ENCODE assay signal across 25 cellular contexts in genomic region chr15:73331991-73332925, GRCh38. TPM values are rescaled to one million over a fixed set of nuclear protein-coding genes. Genes with fewer than 3 reads are reported as not detected.
A peak's percentile ranks its signal among the peaks of the same experiment; 100 is the strongest.
DNase-seq lines count a peak whose midpoint lies in the region; ATAC-seq, FAIRE-seq and TF ChIP-seq lines count a peak whose summit lies in the region.
"Had no signal": no experiment of that assay in that cellular context is flagged by ENCODE, and none has a peak within 500 bp of the region (broad histone marks: within the 10 kb centered on the region; RNA-seq: fewer than 3 reads in every experiment).

No MANE protein-coding gene starts in this region.

- H3K79me2 ChIP-seq in HepG2 (ENCODE audit: insufficient read depth, low read length): no peaks in the 10 kb centered on the region

- ATAC-seq in right lobe of liver (no peak), HepG2 (no peak), T-helper 17 cell (no peak), lower lobe of right lung (no peak)
- ATAC-seq: A549, GM12878 had no signal

- TF ChIP-seq EP300 in HepG2 (IDR thresholded peaks at IDR 0.05; ENCODE audit: low read depth in 2 of 2, low read length in 2 of 2) (no peak), HepG2 (CRISPR knock-in tag; IDR thresholded peaks at IDR 0.05; ENCODE audit: borderline replicate concordance) (no peak)

- peaks cover 17% of the 10 kb centered on the region for H3K27me3 Mint-ChIP-seq in T-helper 17 cell

- H2AFZ ChIP-seq in HepG2 (ENCODE audit: low read length): no peak overlapping the region
- H2AFZ ChIP-seq: PC-9 had no signal

- no peak for FAIRE-seq in HepG2 (lab: Jason Lieb, UNC)
- FAIRE-seq: A549, GM12878 had no signal

- no TSS peak for BruUV-seq in HepG2 (replicated peaks; lab: Mats Ljungman, UMichigan)

- no peak for TF ChIP-seq POLR2A in right lobe of liver (IDR thresholded peaks at IDR 0.05)
- no peak for TF ChIP-seq POLR2A in HepG2 (IDR thresholded peaks at IDR 0.05; ENCODE audit: insufficient read depth in 1 of 2, low read depth in 2 of 2, low read length in 2 of 2)
- no peak for TF ChIP-seq POLR2A in spleen (IDR thresholded peaks at IDR 0.05)

- H3K4me1 ChIP-seq in right lobe of liver (no peaks in the 10 kb centered on the region), HepG2 (ENCODE audit: insufficient read depth, low read length) (no peaks in the 10 kb centered on the region), lower lobe of right lung (no peaks in the 10 kb centered on the region), spleen (no peaks in the 10 kb centered on the region), HAP-1 (no peaks in the 10 kb centered on the region)
- H3K4me1 ChIP-seq: A549, BE2C, SJCRH30 had no signal

- peak in 2 of 3 donors; percentile 8 to 40 for DNase-seq in right lobe of liver
- DNase-seq in HepG2 (ENCODE audit: low spot score): no peak
- no peak for DNase-seq in T-helper 17 cell
- peak; percentile 35 for DNase-seq in lower lobe of right lung
- peak; percentile 42 for DNase-seq in spleen
- no peak for DNase-seq in D341Med (ENCODE audit: low spot score)
- DNase-seq in HAP-1 (ENCODE audit: low spot score in 2 of 2): no peak
- DNase-seq in stimulated activated naive CD4-positive, alpha-beta T cell (lab: John Stamatoyannopoulos, UW): no peak
- DNase-seq: BE2C; CD4-positive, alpha-beta T cell; COR-L47; DMS 273 treated with DMSO at 0.1 percent for 48 hours; DND-41; H7; KG1; NCI-H1092 treated with DMSO at 0.1 percent for 48 hours; NCI-H1436 treated with DMSO at 0.1 percent for 48 hours; NCI-H1930; NCI-H510A; NCI-H748 treated with DMSO at 0.1 percent for 48 hours; PC-9; SJCRH30 had no signal

- H3K4me2 ChIP-seq in HepG2 (ENCODE audit: low read depth, low read length): no peak overlapping the region
- H3K4me2 ChIP-seq: A549, PC-9 had no signal

- in situ Hi-C loops in HepG2 (cut with HindIII; ENCODE audit: extremely low pct_ligation_motif_present, low pct_unique_long_range_greater_than_20kb): no loop called here
- in situ Hi-C loops in HAP-1 (cut with MboI; ENCODE audit: low sequenced_read_pairs): no loop called here

- no peaks in the 10 kb centered on the region for H3K36me3 Mint-ChIP-seq in T-helper 17 cell (ENCODE audit: low read depth)

- H3K27ac Mint-ChIP-seq in T-helper 17 cell: peak overlapping the region; percentile 27
- H3K27ac Mint-ChIP-seq: CD4-positive, alpha-beta T cell had no signal

- no peak for TF ChIP-seq RAD21 in HepG2 (CRISPR knock-in tag; IDR thresholded peaks at IDR 0.05)

- no peak overlapping the region for H3K4me3 ChIP-seq in right lobe of liver
- no peak overlapping the region for H3K4me3 ChIP-seq in HepG2 (replicated peaks in 1 of 3; ENCODE audit: insufficient read depth in 1 of 3, low read depth in 2 of 3, low read length in 3 of 3)
- no peak overlapping the region for H3K4me3 ChIP-seq in lower lobe of right lung
- H3K4me3 ChIP-seq in spleen: no peak overlapping the region
- no peak overlapping the region for H3K4me3 ChIP-seq in HAP-1
- H3K4me3 ChIP-seq: A549, GM12878, PC-9, SJCRH30 had no signal

- no peak overlapping the region for H3K4me3 Mint-ChIP-seq in T-helper 17 cell
- H3K4me3 Mint-ChIP-seq: CD4-positive, alpha-beta T cell had no signal

- H3K4me1 Mint-ChIP-seq in T-helper 17 cell: peaks cover 2% of the 10 kb centered on the region

- H3K36me3 ChIP-seq in right lobe of liver (no peaks in the 10 kb centered on the region), HepG2 (replicated peaks in 1 of 2; ENCODE audit: control insufficient read depth in 1 of 2, insufficient read depth in 2 of 2, low read length in 2 of 2) (no peaks in the 10 kb centered on the region), lower lobe of right lung (no peaks in the 10 kb centered on the region), spleen (no peaks in the 10 kb centered on the region), HAP-1 (replicated peaks) (no peaks in the 10 kb centered on the region)
- H3K36me3 ChIP-seq: BE2C, SJCRH30 had no signal

- H3K27me3 ChIP-seq in right lobe of liver (no peaks in the 10 kb centered on the region), HepG2 (ENCODE audit: control insufficient read depth in 1 of 2, insufficient read depth in 2 of 2, low read length in 2 of 2) (peaks cover 0 to 30% of the 10 kb centered on the region in 2 experiments; a peak in 4 of 5 replicates), lower lobe of right lung (ENCODE audit: low read depth) (no peaks in the 10 kb centered on the region), spleen (replicated peaks in 1 of 7) (peaks cover 0 to 13% (median 0%) of the 10 kb centered on the region in 7 donors), HAP-1 (ENCODE audit: low read depth) (peaks cover 15% of the 10 kb centered on the region)
- H3K27me3 ChIP-seq: BE2C had no signal

- CTCF ChIA-PET in HepG2 (lab: Yijun Ruan, JAX; ENCODE audit: low intra/inter-chr PET ratio, low total read pairs): no interaction called here

- H3K9me3 ChIP-seq in right lobe of liver (no peaks in the 10 kb centered on the region), HepG2 (ENCODE audit: low read length) (no peaks in the 10 kb centered on the region), T-helper 17 cell (ENCODE audit: control insufficient read depth, low read length, poor library complexity, severe bottlenecking) (no peaks in the 10 kb centered on the region), lower lobe of right lung (no peaks in the 10 kb centered on the region), spleen (no peaks in the 10 kb centered on the region), HAP-1 (no peaks in the 10 kb centered on the region)
- H3K9me3 ChIP-seq: A549, BE2C, SJCRH30 had no signal

- TF ChIP-seq CTCF in right lobe of liver (IDR thresholded peaks at IDR 0.05): no peak
- no peak for TF ChIP-seq CTCF in HepG2 (CRISPR knock-in tag; IDR thresholded peaks at IDR 0.05)
- TF ChIP-seq CTCF in lower lobe of right lung (IDR thresholded peaks at IDR 0.05): no peak
- no peak for TF ChIP-seq CTCF in spleen (IDR thresholded peaks at IDR 0.05 in 8 of 11, conservative IDR thresholded peaks at IDR 0.05 in 3 of 11)

- no CpG with 5 or more reads among the region's 19 CpGs for WGBS in right lobe of liver (ENCODE audit: insufficient coverage, low coverage, low lambda C conversion rate, missing lambda C conversion rate)
- WGBS in HepG2 (ENCODE audit: low lambda C conversion rate): 4% methylated on average over 4 of the region's 19 CpGs
- WGBS in spleen, 5 donors: 75 to 89% (median 87%) methylated on average over 14 to 19 of the region's 19 CpGs

- H4K20me1 ChIP-seq in HepG2 (ENCODE audit: insufficient read depth, low read length): no peaks in the 10 kb centered on the region

- POLR2A ChIA-PET in HepG2 (lab: Yijun Ruan, JAX): no interaction called here

- H3K9ac ChIP-seq in HepG2 (ENCODE audit: insufficient read depth, low read depth, low read length): no peak overlapping the region

- intact Hi-C loops in right lobe of liver (cut with DNase I) (no loop called here), HepG2 (cut with micrococcal nuclease; ENCODE audit: unreplicated experiment) (no loop called here), lower lobe of right lung (cut with DNase I) (no loop called here), spleen (cut with DNase I; ENCODE audit: low total_unique reads) (no loop called here)

- H3K27ac ChIP-seq in right lobe of liver (no peak overlapping the region), HepG2 (ENCODE audit: extremely low read length, insufficient read depth, low read length) (no peak overlapping the region), lower lobe of right lung (no peak overlapping the region), spleen (no peak overlapping the region)
- H3K27ac ChIP-seq: A549, PC-9, SJCRH30 had no signal

TF ChIP-seq in HepG2, 621 proteins besides CTCF, POLR2A, EP300 and RAD21 (continues in another document):
- TF ChIP-seq AGO1 (IDR thresholded peaks at IDR 0.05; ENCODE audit: low read depth, low read length, poor library complexity, severe bottlenecking) (no peak), MAX (IDR thresholded peaks at IDR 0.05) (no peak), ZNF317 (CRISPR knock-in tag; IDR thresholded peaks at IDR 0.05) (no peak), TSC22D2 (CRISPR knock-in tag; IDR thresholded peaks at IDR 0.05; ENCODE audit: borderline replicate concordance) (no peak), SNAI1 (CRISPR knock-in tag; IDR thresholded peaks at IDR 0.05; ENCODE audit: borderline replicate concordance) (no peak), ZNF143 (CRISPR knock-in tag; IDR thresholded peaks at IDR 0.05) (no peak)

RNA-seq across cellular contexts. Expression of gene HCN4, which starts 36.5 kb away (rescaled TPM):
- under 1 TPM in 1 of 6 experiments, not detected in 5; 0.06 TPM for total RNA-seq in right lobe of liver
- not detected in 2 replicates for total RNA-seq in HepG2 (2016; rRNA removed; fragmentation: Illumina TruSeq; extraction: Trizol)
- not detected in 2 replicates for total RNA-seq in HepG2 (2016; cell fraction: cytosol; rRNA removed; fragmentation: Illumina TruSeq; extraction: Trizol; ENCODE audit: low read depth)
- not detected in 2 replicates for total RNA-seq in HepG2 (2016; cell fraction: insoluble cytoplasmic fraction; rRNA removed; fragmentation: Illumina TruSeq; extraction: Trizol)
- not detected in 2 replicates for total RNA-seq in HepG2 (2016; cell fraction: membrane; rRNA removed; fragmentation: Illumina TruSeq; extraction: Trizol)
- not detected in 2 replicates for total RNA-seq in HepG2 (2016; cell fraction: nucleus; rRNA removed; fragmentation: Illumina TruSeq; extraction: Trizol)
- not detected in 2 replicates for polyA plus RNA-seq in HepG2 (2011; rRNA removed)
- not detected in 2 replicates for polyA plus RNA-seq in HepG2 (2011; cell fraction: cytosol; rRNA removed)
- not detected in 2 replicates for polyA plus RNA-seq in HepG2 (2011; cell fraction: nucleus; rRNA removed)
- not detected in 2 replicates for polyA plus RNA-seq in HepG2 (2012)
- not detected in 2 replicates for polyA plus RNA-seq in HepG2 (2016; cell fraction: cytosol; fragmentation: Illumina TruSeq; extraction: Trizol; ENCODE audit: low read depth)
- not detected in 2 replicates for polyA plus RNA-seq in HepG2 (2016; cell fraction: insoluble cytoplasmic fraction; fragmentation: Illumina TruSeq; extraction: Trizol; ENCODE audit: low read depth)
- not detected in 2 replicates for polyA plus RNA-seq in HepG2 (2016; cell fraction: membrane; fragmentation: Illumina TruSeq; extraction: Trizol; ENCODE audit: low read depth)
- not detected in 2 replicates for polyA plus RNA-seq in HepG2 (2016; cell fraction: nucleus; fragmentation: Illumina TruSeq; extraction: Trizol; ENCODE audit: insufficient read depth, low read depth)
- polyA minus RNA-seq in HepG2 (2011; rRNA and poly(A)+ RNA removed; ENCODE audit: low replicate concordance): 0.05 TPM in 1 of 2 replicates, not detected in the other
- not detected in 2 replicates for polyA minus RNA-seq in HepG2 (2011; cell fraction: cytosol; rRNA and poly(A)+ RNA removed)
- not detected in 2 replicates for polyA minus RNA-seq in HepG2 (2011; cell fraction: nucleus; rRNA and poly(A)+ RNA removed)
- total RNA-seq in T-helper 17 cell: not detected
- 0.18 TPM for total RNA-seq in lower lobe of right lung
- total RNA-seq in spleen: not detected
- not detected for polyA plus RNA-seq in spleen
- total RNA-seq: CD4-positive, alpha-beta T cell; HT1080; PC-9; SJCRH30 had no signal

Comparison
In these comparisons a context has a peak if more than half of its experiments do, and no peak if none do; other contexts are left out.
1. DNase-seq: peak in right lobe of liver (2 of 3), lower lobe of right lung (single experiment) and spleen (single experiment); none in HepG2 (single experiment), T-helper 17 cell (0 of 3), D341Med (single experiment), HAP-1 (0 of 2) and stimulated activated naive CD4-positive, alpha-beta T cell (0 of 6).